In the genomic region with DNA sequence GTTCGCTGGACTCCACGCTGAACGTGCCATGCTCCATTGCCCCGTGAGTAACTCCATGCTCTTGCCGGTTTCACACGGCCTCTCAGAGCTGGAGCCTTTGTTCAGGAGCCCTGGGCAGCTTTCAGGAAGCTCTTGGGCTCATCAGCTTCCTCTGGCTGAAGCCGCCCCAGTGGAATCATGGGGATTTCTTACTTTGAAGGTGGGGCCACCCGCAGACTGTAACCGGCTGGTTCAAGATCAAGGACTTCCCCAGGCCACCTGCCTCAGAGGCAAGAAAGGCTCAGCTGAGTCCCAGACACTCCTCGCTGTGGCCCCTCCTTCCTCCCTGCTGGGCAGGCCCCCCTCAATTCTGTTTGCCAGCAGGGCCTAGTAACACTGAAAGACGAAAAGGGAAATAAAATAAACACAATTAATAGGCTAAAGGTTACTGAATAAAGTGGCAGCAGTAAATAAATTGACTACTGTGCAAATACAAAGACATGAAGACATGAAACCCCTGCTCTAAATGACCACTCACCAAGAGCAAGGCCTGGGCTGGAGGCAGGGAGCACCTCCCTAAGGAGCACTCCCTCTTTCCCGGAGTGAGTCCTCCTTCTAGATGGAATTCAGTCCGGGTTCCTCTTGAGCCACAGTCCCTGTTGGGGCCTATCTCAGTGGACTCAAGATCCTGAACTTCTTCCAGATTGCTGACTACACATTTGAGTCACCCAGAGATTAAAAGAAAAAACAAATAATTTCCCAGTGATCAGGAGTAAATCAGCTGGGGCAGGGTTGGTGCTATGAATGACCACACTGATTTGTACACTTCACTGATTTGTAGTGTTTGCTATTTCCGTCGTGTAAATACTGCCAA, we compare ENCODE assay signal across 9 cellular contexts. TPM values are rescaled to one million over a fixed set of nuclear protein-coding genes. Genes with fewer than 3 reads are reported as not detected.
DNase-seq lines count a peak whose midpoint lies in the region; FAIRE-seq and TF ChIP-seq lines count a peak whose summit lies in the region.
"Had no signal": no experiment of that assay in that cellular context is flagged by ENCODE, and none has a peak within 500 bp of the region (broad histone marks: within the 10 kb centered on the region; RNA-seq: fewer than 3 reads in every experiment).

No MANE protein-coding gene starts in this region.

- no peaks in the 10 kb centered on the region for H3K9me3 Mint-ChIP-seq in activated T-cell treated with anti-CD3 and anti-CD28 coated beads, Interleukin-2, amount 50 U/mL, for 24 hours
- H3K9me3 Mint-ChIP-seq in activated T-helper 1 cell treated with anti-CD3 and anti-CD28 coated beads, Interleukin-12 subunit alpha, Interleukin-12 subunit beta, Interleukin-2, Interleukin-4 antibody, amounts not matched to agents 30 ng/mL and 10 ng/mL and 1 ng/mL, durations not matched to agents 14 hours and 24 hours and 36 hours = no peaks in the 10 kb centered on the region
- no peaks in the 10 kb centered on the region for H3K9me3 Mint-ChIP-seq in type B pancreatic cell

- peak overlapping the region; percentile 70 for H3K9ac ChIP-seq in Loucy (ENCODE audit: low read depth, low read length, poor library complexity, severe bottlenecking)

- H3K27ac Mint-ChIP-seq in activated T-cell treated with anti-CD3 and anti-CD28 coated beads, Interleukin-2, amount 50 U/mL, for 24 hours = no peak overlapping the region
- H3K27ac Mint-ChIP-seq in activated T-helper 1 cell treated with anti-CD3 and anti-CD28 coated beads, Interleukin-12 subunit alpha, Interleukin-12 subunit beta, Interleukin-2, Interleukin-4 antibody, amounts not matched to agents 30 ng/mL and 10 ng/mL and 1 ng/mL, durations not matched to agents 14 hours and 24 hours and 36 hours = peak overlapping the region; percentile 76
- H3K27ac Mint-ChIP-seq in type B pancreatic cell = peak overlapping the region; percentile 70
- H3K27ac Mint-ChIP-seq: activated naive CD8-positive, alpha-beta T cell had no signal

- H4K20me1 ChIP-seq in Loucy (ENCODE audit: insufficient read depth, low read length, poor library complexity, severe bottlenecking) = no peaks in the 10 kb centered on the region

- H3K27ac ChIP-seq in effector memory CD4-positive, alpha-beta T cell (ENCODE audit: insufficient read depth, low read length, poor library complexity, severe bottlenecking) = no peak overlapping the region

- TF ChIP-seq CTCF in Loucy (conservative IDR thresholded peaks at IDR 0.05; ENCODE audit: low read length) (no peak), type B pancreatic cell (conservative IDR thresholded peaks at IDR 0.05) (no peak)

- H3K4me3 ChIP-seq in Loucy (ENCODE audit: low read length, poor library complexity, severe bottlenecking) = peak overlapping the region; percentile 61
- no peak overlapping the region for H3K4me3 ChIP-seq in effector memory CD4-positive, alpha-beta T cell (ENCODE audit: insufficient read depth, low read depth, low read length, poor library complexity, severe bottlenecking)

- H3F3A ChIP-seq in Loucy (ENCODE audit: low read depth) = no peaks in the 10 kb centered on the region

- no peaks in the 10 kb centered on the region for H3K36me3 Mint-ChIP-seq in activated T-cell treated with anti-CD3 and anti-CD28 coated beads, Interleukin-2, amount 50 U/mL, for 24 hours (ENCODE audit: low read depth)
- no peaks in the 10 kb centered on the region for H3K36me3 Mint-ChIP-seq in activated T-helper 1 cell treated with anti-CD3 and anti-CD28 coated beads, Interleukin-12 subunit alpha, Interleukin-12 subunit beta, Interleukin-2, Interleukin-4 antibody, amounts not matched to agents 30 ng/mL and 10 ng/mL and 1 ng/mL, durations not matched to agents 14 hours and 24 hours and 36 hours (ENCODE audit: low read depth)
- H3K36me3 Mint-ChIP-seq in type B pancreatic cell = no peaks in the 10 kb centered on the region
- H3K36me3 Mint-ChIP-seq: activated naive CD8-positive, alpha-beta T cell had no signal

- H3K27me3 Mint-ChIP-seq in activated T-cell treated with anti-CD3 and anti-CD28 coated beads, Interleukin-2, amount 50 U/mL, for 24 hours = no peaks in the 10 kb centered on the region
- no peaks in the 10 kb centered on the region for H3K27me3 Mint-ChIP-seq in activated T-helper 1 cell treated with anti-CD3 and anti-CD28 coated beads, Interleukin-12 subunit alpha, Interleukin-12 subunit beta, Interleukin-2, Interleukin-4 antibody, amounts not matched to agents 30 ng/mL and 10 ng/mL and 1 ng/mL, durations not matched to agents 14 hours and 24 hours and 36 hours (ENCODE audit: insufficient read depth)
- peaks cover 8% of the 10 kb centered on the region for H3K27me3 Mint-ChIP-seq in type B pancreatic cell
- H3K27me3 Mint-ChIP-seq: activated naive CD8-positive, alpha-beta T cell had no signal

- no peak for TF ChIP-seq POLR2A in H54 (IDR thresholded peaks at IDR 0.05; ENCODE audit: low read depth, low read length)

- H3K4me2 ChIP-seq in Loucy (ENCODE audit: low read depth, low read length, poor library complexity, severe bottlenecking) = peak overlapping the region; percentile 69

- DNase-seq in activated T-cell treated with anti-CD3 and anti-CD28 coated beads, Interleukin-2, amount 50 U/mL, for 24 hours = peak; percentile 43
- DNase-seq in activated T-cell treated with anti-CD3 and anti-CD28 coated beads for 4 hours (no peak), H54 (ENCODE audit: insufficient read length, low spot score) (peak; percentile 56), iris pigment epithelial cell (ENCODE audit: low read depth) (peak; percentile 84), type B pancreatic cell (ENCODE audit: extremely low spot score, unreplicated experiment) (no peak)
- peak; percentile 56 for DNase-seq in activated T-helper 1 cell treated with anti-CD3 and anti-CD28 coated beads, Interleukin-12 subunit alpha, Interleukin-12 subunit beta, Interleukin-2, Interleukin-4 antibody, amounts not matched to agents 30 ng/mL and 10 ng/mL and 1 ng/mL, durations not matched to agents 14 hours and 24 hours and 36 hours (ENCODE audit: low spot score)
- no peak for DNase-seq in effector memory CD4-positive, alpha-beta T cell

- no peaks in the 10 kb centered on the region for H3K9me3 ChIP-seq in Loucy (ENCODE audit: insufficient read depth, low read depth, low read length)
- no peaks in the 10 kb centered on the region for H3K9me3 ChIP-seq in effector memory CD4-positive, alpha-beta T cell (ENCODE audit: control insufficient read depth, low read length)

- peaks cover 22% of the 10 kb centered on the region for H3K4me1 ChIP-seq in Loucy (ENCODE audit: insufficient read depth, low read length, poor library complexity, severe bottlenecking)
- no peaks in the 10 kb centered on the region for H3K4me1 ChIP-seq in effector memory CD4-positive, alpha-beta T cell (ENCODE audit: control insufficient read depth, insufficient read depth, low read length, poor library complexity, severe bottlenecking)

- intact Hi-C loops in activated T-helper 1 cell treated with anti-CD3 and anti-CD28 coated beads, Interleukin-12 subunit alpha, Interleukin-12 subunit beta, Interleukin-2, Interleukin-4 antibody, amounts not matched to agents 30 ng/mL and 10 ng/mL and 1 ng/mL, durations not matched to agents 14 hours and 24 hours and 36 hours (cut with micrococcal nuclease) = loop anchor here (1.0 kb wide), 1 partner anchor 19 kb away; no protein-coding TSS in a partner anchor

- H2AFZ ChIP-seq in Loucy (ENCODE audit: low read length) = no peak overlapping the region

- H3K27me3 ChIP-seq in Loucy (ENCODE audit: insufficient read depth, low read length, poor library complexity, severe bottlenecking) = no peaks in the 10 kb centered on the region
- no peaks in the 10 kb centered on the region for H3K27me3 ChIP-seq in effector memory CD4-positive, alpha-beta T cell (replicated peaks; ENCODE audit: control insufficient read depth, insufficient read depth, low read length, poor library complexity, severe bottlenecking)

- no peaks in the 10 kb centered on the region for H3K36me3 ChIP-seq in Loucy (ENCODE audit: insufficient read depth, low read length)
- H3K36me3 ChIP-seq in effector memory CD4-positive, alpha-beta T cell (ENCODE audit: control insufficient read depth, insufficient read depth, low read length) = no peaks in the 10 kb centered on the region

- H3K79me2 ChIP-seq in Loucy (ENCODE audit: insufficient read depth, low read length) = no peaks in the 10 kb centered on the region

- peaks cover 13% of the 10 kb centered on the region for H3K4me1 Mint-ChIP-seq in activated T-cell treated with anti-CD3 and anti-CD28 coated beads, Interleukin-2, amount 50 U/mL, for 24 hours (ENCODE audit: low read depth)
- peaks cover 38% of the 10 kb centered on the region for H3K4me1 Mint-ChIP-seq in activated T-helper 1 cell treated with anti-CD3 and anti-CD28 coated beads, Interleukin-12 subunit alpha, Interleukin-12 subunit beta, Interleukin-2, Interleukin-4 antibody, amounts not matched to agents 30 ng/mL and 10 ng/mL and 1 ng/mL, durations not matched to agents 14 hours and 24 hours and 36 hours (ENCODE audit: low read depth)
- peaks cover 13% of the 10 kb centered on the region for H3K4me1 Mint-ChIP-seq in type B pancreatic cell (ENCODE audit: unreplicated experiment)

- FAIRE-seq in H54 (lab: Jason Lieb, UNC) = peak; percentile 20

- no peaks in the 10 kb centered on the region for H3K9me2 ChIP-seq in Loucy (replicated peaks; ENCODE audit: low read depth, low read length)

- no peak overlapping the region for H3K4me3 Mint-ChIP-seq in activated T-cell treated with anti-CD3 and anti-CD28 coated beads, Interleukin-2, amount 50 U/mL, for 24 hours
- peak overlapping the region; percentile 9 for H3K4me3 Mint-ChIP-seq in activated T-helper 1 cell treated with anti-CD3 and anti-CD28 coated beads, Interleukin-12 subunit alpha, Interleukin-12 subunit beta, Interleukin-2, Interleukin-4 antibody, amounts not matched to agents 30 ng/mL and 10 ng/mL and 1 ng/mL, durations not matched to agents 14 hours and 24 hours and 36 hours
- H3K4me3 Mint-ChIP-seq in type B pancreatic cell = no peak overlapping the region
- H3K4me3 Mint-ChIP-seq: activated naive CD8-positive, alpha-beta T cell had no signal

RNA-seq across cellular contexts. Expression of gene ZDHHC19, which starts 51.0 kb away (rescaled TPM):
- total RNA-seq in activated T-helper 1 cell treated with anti-CD3 and anti-CD28 coated beads, Interleukin-12 subunit alpha, Interleukin-12 subunit beta, Interleukin-2, Interleukin-4 antibody, amounts not matched to agents 30 ng/mL and 10 ng/mL and 1 ng/mL, durations not matched to agents 14 hours and 24 hours and 36 hours = 0.36 TPM in 1 of 2 replicates, not detected in the other
- 0.85 TPM in 1 of 2 replicates, not detected in the other for total RNA-seq in type B pancreatic cell (ENCODE audit: low replicate concordance)

RNA-seq across cellular contexts. Expression of gene SLC51A, which starts 56.2 kb away (rescaled TPM):
- not detected in 2 replicates for total RNA-seq in activated T-helper 1 cell treated with anti-CD3 and anti-CD28 coated beads, Interleukin-12 subunit alpha, Interleukin-12 subunit beta, Interleukin-2, Interleukin-4 antibody, amounts not matched to agents 30 ng/mL and 10 ng/mL and 1 ng/mL, durations not matched to agents 14 hours and 24 hours and 36 hours
- 3.7 and 4.7 TPM in 2 replicates for total RNA-seq in type B pancreatic cell (ENCODE audit: low replicate concordance)

Comparison
In these comparisons a context has a peak if more than half of its experiments do, and no peak if none do; other contexts are left out.
1. DNase-seq: peak in activated T-cell treated with anti-CD3 and anti-CD28 coated beads, Interleukin-2, amount 50 U/mL, for 24 hours (single experiment), H54 (single experiment), activated T-helper 1 cell treated with anti-CD3 and anti-CD28 coated beads, Interleukin-12 subunit alpha, Interleukin-12 subunit beta, Interleukin-2, Interleukin-4 antibody, amounts not matched to agents 30 ng/mL and 10 ng/mL and 1 ng/mL, durations not matched to agents 14 hours and 24 hours and 36 hours (single experiment) and iris pigment epithelial cell (single experiment); none in activated T-cell treated with anti-CD3 and anti-CD28 coated beads for 4 hours (single experiment), type B pancreatic cell (single experiment) and effector memory CD4-positive, alpha-beta T cell (0 of 3).